In the genomic region with DNA sequence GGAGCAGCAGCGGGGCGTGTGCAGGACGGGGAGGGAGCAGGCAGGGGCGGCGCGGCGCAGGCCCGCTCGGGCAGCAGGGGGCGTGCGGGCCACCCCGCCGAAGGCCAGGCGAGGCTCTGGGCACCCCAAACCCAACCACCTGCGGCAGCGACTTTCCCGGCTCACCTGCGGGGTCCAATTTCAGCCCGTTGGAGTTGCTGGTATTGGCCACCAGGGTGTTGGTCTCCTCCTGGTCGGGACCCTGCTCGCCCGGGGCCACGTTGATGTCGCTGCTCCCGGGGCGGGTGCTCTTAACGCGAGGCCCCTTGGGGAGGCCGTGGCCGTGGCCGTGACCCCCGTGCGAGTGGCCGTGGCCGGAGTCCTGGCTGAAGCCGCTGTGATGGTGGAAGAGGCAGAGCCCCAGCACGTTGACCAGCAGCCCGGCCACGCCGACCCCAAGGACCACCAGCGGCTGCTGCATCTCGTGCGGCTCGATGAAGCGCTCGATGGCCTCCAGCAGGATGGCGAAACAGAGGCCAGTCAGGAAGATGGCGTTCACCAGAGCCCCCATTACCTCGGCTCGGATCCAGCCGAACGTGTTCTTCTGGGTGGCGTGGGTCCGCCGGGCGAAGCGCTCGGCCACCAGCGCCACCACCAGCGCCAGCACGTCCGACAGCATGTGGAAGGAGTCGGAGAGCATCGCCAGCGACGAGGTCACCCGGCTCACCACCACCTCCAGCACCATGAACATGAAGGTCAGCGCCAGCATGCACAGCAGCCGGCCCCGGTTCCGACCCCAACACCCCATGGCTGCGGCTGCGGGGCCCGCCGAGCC, we compare ENCODE assay signal across 1 cellular context.
TF ChIP-seq lines count a peak whose summit lies in the region.

No MANE protein-coding gene starts in this region.

TF ChIP-seq in HepG2, 621 proteins besides CTCF, POLR2A, EP300 and RAD21 (continued from another document and continues in another):
- TF ChIP-seq, protein P1, sequence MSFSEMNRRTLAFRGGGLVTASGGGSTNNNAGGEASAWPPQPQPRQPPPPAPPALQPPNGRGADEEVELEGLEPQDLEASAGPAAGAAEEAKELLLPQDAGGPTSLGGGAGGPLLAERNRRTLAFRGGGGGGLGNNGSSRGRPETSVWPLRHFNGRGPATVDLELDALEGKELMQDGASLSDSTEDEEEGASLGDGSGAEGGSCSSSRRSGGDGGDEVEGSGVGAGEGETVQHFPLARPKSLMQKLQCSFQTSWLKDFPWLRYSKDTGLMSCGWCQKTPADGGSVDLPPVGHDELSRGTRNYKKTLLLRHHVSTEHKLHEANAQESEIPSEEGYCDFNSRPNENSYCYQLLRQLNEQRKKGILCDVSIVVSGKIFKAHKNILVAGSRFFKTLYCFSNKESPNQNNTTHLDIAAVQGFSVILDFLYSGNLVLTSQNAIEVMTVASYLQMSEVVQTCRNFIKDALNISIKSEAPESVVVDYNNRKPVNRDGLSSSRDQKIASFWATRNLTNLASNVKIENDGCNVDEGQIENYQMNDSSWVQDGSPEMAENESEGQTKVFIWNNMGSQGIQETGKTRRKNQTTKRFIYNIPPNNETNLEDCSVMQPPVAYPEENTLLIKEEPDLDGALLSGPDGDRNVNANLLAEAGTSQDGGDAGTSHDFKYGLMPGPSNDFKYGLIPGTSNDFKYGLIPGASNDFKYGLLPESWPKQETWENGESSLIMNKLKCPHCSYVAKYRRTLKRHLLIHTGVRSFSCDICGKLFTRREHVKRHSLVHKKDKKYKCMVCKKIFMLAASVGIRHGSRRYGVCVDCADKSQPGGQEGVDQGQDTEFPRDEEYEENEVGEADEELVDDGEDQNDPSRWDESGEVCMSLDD (CRISPR knock-in tag; IDR thresholded peaks at IDR 0.05; ENCODE audit: borderline replicate concordance) = peak; percentile 95; the same call in 1 of the 2 replicates
- TF ChIP-seq, protein P2, sequence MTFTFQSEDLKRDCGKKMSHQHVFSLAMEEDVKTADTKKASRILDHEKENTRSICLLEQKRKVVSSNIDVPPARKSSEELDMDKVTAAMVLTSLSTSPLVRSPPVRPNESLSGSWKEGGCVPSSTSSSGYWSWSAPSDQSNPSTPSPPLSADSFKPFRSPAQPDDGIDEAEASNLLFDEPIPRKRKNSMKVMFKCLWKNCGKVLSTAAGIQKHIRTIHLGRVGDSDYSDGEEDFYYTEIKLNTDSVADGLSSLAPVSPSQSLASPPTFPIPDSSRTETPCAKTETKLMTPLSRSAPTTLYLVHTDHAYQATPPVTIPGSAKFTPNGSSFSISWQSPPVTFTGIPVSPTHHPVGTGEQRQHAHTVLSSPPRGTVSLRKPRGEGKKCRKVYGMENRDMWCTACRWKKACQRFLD (CRISPR knock-in tag; IDR thresholded peaks at IDR 0.05; ENCODE audit: borderline replicate concordance) = peak; percentile 85; the same call in 1 of the 2 replicates
- TF ChIP-seq ZNF431 (CRISPR knock-in tag; IDR thresholded peaks at IDR 0.05; ENCODE audit: borderline replicate concordance, low read depth) (no peak), SCMH1 (CRISPR knock-in tag; IDR thresholded peaks at IDR 0.05; ENCODE audit: borderline replicate concordance) (no peak), GZF1 (CRISPR knock-in tag; IDR thresholded peaks at IDR 0.05) (no peak), FOXA1 (IDR thresholded peaks at IDR 0.05) (no peak), FOXA1 (CRISPR knock-in tag; IDR thresholded peaks at IDR 0.05) (no peak), ZSCAN25 (CRISPR knock-in tag; IDR thresholded peaks at IDR 0.05) (no peak), ZNF564 (CRISPR knock-in tag; IDR thresholded peaks at IDR 0.05) (0 out of 2 replicates have a peak, but pooled peaks have one; percentile 42), CCAR2 (optimal IDR thresholded peaks at IDR 0.05; ENCODE audit: low read depth, low read length) (no peak), ZNF468 (CRISPR knock-in tag; IDR thresholded peaks at IDR 0.05) (no peak), KDM4B (CRISPR knock-in tag; IDR thresholded peaks at IDR 0.05) (no peak), PLRG1 (conservative IDR thresholded peaks at IDR 0.05) (no peak), ASH2L (IDR thresholded peaks at IDR 0.05; ENCODE audit: insufficient read length, low read depth, low read length) (peak; percentile 55), ZFYVE20 (CRISPR knock-in tag; IDR thresholded peaks at IDR 0.05; ENCODE audit: borderline replicate concordance, low read depth) (0 out of 2 replicates have a peak, but pooled peaks have one; percentile 37), PPARG (CRISPR knock-in tag; conservative IDR thresholded peaks at IDR 0.05) (peak; percentile 44; the same call in 1 of the 2 replicates)
- TF ChIP-seq, protein P3, sequence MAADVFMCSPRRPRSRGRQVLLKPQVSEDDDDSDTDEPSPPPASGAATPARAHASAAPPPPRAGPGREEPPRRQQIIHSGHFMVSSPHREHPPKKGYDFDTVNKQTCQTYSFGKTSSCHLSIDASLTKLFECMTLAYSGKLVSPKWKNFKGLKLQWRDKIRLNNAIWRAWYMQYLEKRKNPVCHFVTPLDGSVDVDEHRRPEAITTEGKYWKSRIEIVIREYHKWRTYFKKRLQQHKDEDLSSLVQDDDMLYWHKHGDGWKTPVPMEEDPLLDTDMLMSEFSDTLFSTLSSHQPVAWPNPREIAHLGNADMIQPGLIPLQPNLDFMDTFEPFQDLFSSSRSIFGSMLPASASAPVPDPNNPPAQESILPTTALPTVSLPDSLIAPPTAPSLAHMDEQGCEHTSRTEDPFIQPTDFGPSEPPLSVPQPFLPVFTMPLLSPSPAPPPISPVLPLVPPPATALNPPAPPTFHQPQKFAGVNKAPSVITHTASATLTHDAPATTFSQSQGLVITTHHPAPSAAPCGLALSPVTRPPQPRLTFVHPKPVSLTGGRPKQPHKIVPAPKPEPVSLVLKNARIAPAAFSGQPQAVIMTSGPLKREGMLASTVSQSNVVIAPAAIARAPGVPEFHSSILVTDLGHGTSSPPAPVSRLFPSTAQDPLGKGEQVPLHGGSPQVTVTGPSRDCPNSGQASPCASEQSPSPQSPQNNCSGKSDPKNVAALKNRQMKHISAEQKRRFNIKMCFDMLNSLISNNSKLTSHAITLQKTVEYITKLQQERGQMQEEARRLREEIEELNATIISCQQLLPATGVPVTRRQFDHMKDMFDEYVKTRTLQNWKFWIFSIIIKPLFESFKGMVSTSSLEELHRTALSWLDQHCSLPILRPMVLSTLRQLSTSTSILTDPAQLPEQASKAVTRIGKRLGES (CRISPR knock-in tag; IDR thresholded peaks at IDR 0.05; ENCODE audit: borderline replicate concordance) = no peak
- TF ChIP-seq, protein P4, sequence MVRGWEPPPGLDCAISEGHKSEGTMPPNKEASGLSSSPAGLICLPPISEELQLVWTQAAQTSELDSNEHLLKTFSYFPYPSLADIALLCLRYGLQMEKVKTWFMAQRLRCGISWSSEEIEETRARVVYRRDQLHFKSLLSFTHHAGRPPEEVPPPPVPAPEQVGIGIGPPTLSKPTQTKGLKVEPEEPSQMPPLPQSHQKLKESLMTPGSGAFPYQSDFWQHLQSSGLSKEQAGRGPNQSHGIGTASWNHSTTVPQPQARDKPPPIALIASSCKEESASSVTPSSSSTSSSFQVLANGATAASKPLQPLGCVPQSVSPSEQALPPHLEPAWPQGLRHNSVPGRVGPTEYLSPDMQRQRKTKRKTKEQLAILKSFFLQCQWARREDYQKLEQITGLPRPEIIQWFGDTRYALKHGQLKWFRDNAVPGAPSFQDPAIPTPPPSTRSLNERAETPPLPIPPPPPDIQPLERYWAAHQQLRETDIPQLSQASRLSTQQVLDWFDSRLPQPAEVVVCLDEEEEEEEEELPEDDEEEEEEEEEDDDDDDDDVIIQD (CRISPR knock-in tag; IDR thresholded peaks at IDR 0.05; ENCODE audit: low read depth) = no peak
- TF ChIP-seq, protein P5, sequence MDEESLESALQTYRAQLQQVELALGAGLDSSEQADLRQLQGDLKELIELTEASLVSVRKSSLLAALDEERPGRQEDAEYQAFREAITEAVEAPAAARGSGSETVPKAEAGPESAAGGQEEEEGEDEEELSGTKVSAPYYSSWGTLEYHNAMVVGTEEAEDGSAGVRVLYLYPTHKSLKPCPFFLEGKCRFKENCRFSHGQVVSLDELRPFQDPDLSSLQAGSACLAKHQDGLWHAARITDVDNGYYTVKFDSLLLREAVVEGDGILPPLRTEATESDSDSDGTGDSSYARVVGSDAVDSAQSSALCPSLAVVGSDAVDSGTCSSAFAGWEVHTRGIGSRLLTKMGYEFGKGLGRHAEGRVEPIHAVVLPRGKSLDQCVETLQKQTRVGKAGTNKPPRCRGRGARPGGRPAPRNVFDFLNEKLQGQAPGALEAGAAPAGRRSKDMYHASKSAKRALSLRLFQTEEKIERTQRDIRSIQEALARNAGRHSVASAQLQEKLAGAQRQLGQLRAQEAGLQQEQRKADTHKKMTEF (CRISPR knock-in tag; IDR thresholded peaks at IDR 0.05) = peak; percentile 89
- TF ChIP-seq, protein P6, sequence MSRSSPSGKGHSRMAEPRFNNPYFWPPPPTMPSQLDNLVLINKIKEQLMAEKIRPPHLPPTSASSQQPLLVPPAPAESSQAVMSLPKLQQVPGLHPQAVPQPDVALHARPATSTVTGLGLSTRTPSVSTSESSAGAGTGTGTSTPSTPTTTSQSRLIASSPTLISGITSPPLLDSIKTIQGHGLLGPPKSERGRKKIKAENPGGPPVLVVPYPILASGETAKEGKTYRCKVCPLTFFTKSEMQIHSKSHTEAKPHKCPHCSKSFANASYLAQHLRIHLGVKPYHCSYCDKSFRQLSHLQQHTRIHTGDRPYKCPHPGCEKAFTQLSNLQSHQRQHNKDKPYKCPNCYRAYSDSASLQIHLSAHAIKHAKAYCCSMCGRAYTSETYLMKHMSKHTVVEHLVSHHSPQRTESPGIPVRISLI (CRISPR knock-in tag; IDR thresholded peaks at IDR 0.05; ENCODE audit: borderline replicate concordance) = peak; percentile 53; the same call in 1 of the 2 replicates
- TF ChIP-seq, protein P7, sequence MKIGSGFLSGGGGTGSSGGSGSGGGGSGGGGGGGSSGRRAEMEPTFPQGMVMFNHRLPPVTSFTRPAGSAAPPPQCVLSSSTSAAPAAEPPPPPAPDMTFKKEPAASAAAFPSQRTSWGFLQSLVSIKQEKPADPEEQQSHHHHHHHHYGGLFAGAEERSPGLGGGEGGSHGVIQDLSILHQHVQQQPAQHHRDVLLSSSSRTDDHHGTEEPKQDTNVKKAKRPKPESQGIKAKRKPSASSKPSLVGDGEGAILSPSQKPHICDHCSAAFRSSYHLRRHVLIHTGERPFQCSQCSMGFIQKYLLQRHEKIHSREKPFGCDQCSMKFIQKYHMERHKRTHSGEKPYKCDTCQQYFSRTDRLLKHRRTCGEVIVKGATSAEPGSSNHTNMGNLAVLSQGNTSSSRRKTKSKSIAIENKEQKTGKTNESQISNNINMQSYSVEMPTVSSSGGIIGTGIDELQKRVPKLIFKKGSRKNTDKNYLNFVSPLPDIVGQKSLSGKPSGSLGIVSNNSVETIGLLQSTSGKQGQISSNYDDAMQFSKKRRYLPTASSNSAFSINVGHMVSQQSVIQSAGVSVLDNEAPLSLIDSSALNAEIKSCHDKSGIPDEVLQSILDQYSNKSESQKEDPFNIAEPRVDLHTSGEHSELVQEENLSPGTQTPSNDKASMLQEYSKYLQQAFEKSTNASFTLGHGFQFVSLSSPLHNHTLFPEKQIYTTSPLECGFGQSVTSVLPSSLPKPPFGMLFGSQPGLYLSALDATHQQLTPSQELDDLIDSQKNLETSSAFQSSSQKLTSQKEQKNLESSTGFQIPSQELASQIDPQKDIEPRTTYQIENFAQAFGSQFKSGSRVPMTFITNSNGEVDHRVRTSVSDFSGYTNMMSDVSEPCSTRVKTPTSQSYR (CRISPR knock-in tag; IDR thresholded peaks at IDR 0.05; ENCODE audit: borderline replicate concordance) = no peak
- TF ChIP-seq, protein P8, sequence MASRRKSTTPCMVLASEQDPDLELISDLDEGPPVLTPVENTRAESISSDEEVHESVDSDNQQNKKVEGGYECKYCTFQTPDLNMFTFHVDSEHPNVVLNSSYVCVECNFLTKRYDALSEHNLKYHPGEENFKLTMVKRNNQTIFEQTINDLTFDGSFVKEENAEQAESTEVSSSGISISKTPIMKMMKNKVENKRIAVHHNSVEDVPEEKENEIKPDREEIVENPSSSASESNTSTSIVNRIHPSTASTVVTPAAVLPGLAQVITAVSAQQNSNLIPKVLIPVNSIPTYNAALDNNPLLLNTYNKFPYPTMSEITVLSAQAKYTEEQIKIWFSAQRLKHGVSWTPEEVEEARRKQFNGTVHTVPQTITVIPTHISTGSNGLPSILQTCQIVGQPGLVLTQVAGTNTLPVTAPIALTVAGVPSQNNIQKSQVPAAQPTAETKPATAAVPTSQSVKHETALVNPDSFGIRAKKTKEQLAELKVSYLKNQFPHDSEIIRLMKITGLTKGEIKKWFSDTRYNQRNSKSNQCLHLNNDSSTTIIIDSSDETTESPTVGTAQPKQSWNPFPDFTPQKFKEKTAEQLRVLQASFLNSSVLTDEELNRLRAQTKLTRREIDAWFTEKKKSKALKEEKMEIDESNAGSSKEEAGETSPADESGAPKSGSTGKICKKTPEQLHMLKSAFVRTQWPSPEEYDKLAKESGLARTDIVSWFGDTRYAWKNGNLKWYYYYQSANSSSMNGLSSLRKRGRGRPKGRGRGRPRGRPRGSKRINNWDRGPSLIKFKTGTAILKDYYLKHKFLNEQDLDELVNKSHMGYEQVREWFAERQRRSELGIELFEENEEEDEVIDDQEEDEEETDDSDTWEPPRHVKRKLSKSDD (CRISPR knock-in tag; IDR thresholded peaks at IDR 0.05; ENCODE audit: low read depth) = no peak
- TF ChIP-seq, protein P9, sequence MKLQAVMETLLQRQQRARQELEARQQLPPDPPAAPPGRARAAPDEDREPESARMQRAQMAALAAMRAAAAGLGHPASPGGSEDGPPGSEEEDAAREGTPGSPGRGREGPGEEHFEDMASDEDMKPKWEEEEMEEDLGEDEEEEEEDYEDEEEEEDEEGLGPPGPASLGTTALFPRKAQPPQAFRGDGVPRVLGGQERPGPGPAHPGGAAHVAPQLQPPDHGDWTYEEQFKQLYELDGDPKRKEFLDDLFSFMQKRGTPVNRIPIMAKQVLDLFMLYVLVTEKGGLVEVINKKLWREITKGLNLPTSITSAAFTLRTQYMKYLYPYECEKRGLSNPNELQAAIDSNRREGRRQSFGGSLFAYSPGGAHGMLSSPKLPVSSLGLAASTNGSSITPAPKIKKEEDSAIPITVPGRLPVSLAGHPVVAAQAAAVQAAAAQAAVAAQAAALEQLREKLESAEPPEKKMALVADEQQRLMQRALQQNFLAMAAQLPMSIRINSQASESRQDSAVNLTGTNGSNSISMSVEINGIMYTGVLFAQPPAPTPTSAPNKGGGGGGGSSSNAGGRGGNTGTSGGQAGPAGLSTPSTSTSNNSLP (IDR thresholded peaks at IDR 0.05; ENCODE audit: low read depth, low read length) = no peak
- TF ChIP-seq, protein P10, sequence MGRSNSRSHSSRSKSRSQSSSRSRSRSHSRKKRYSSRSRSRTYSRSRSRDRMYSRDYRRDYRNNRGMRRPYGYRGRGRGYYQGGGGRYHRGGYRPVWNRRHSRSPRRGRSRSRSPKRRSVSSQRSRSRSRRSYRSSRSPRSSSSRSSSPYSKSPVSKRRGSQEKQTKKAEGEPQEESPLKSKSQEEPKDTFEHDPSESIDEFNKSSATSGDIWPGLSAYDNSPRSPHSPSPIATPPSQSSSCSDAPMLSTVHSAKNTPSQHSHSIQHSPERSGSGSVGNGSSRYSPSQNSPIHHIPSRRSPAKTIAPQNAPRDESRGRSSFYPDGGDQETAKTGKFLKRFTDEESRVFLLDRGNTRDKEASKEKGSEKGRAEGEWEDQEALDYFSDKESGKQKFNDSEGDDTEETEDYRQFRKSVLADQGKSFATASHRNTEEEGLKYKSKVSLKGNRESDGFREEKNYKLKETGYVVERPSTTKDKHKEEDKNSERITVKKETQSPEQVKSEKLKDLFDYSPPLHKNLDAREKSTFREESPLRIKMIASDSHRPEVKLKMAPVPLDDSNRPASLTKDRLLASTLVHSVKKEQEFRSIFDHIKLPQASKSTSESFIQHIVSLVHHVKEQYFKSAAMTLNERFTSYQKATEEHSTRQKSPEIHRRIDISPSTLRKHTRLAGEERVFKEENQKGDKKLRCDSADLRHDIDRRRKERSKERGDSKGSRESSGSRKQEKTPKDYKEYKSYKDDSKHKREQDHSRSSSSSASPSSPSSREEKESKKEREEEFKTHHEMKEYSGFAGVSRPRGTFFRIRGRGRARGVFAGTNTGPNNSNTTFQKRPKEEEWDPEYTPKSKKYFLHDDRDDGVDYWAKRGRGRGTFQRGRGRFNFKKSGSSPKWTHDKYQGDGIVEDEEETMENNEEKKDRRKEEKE (IDR thresholded peaks at IDR 0.05) = no peak
